In the genomic region with DNA sequence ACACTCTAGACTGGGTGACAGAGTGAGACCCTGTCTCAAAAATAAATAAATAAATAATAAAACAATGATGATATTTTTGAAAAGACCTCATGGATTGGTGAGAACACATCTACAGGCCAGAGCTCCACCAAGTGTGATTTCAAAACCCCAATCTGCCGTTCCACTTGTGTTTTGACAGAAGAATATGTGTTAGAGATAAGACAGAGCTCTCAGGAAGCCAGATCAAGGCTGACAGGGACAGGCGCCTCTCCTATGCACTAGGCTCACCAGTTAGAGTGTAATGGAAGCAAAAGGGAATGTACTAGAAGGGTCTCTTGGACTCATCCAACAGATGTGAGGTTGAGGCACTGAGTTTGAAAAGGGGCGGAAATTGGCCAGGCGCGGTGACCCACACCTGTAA, we compare ENCODE assay signal across 1 cellular context.
TF ChIP-seq lines count a peak whose summit lies in the region.

No MANE protein-coding gene starts in this region.

TF ChIP-seq in IMR-90, 13 proteins besides CTCF, POLR2A, EP300 and RAD21 (continued from another document):
- TF ChIP-seq, protein P1, sequence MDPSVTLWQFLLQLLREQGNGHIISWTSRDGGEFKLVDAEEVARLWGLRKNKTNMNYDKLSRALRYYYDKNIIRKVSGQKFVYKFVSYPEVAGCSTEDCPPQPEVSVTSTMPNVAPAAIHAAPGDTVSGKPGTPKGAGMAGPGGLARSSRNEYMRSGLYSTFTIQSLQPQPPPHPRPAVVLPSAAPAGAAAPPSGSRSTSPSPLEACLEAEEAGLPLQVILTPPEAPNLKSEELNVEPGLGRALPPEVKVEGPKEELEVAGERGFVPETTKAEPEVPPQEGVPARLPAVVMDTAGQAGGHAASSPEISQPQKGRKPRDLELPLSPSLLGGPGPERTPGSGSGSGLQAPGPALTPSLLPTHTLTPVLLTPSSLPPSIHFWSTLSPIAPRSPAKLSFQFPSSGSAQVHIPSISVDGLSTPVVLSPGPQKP (IDR thresholded peaks at IDR 0.05; ENCODE audit: borderline replicate concordance, low read depth, low read length), result no peak
- TF ChIP-seq CEBPB (IDR thresholded peaks at IDR 0.05; ENCODE audit: low read depth, low read length), result no peak
- no peak for TF ChIP-seq BHLHE40 (IDR thresholded peaks at IDR 0.05; ENCODE audit: low read depth, low read length)
- TF ChIP-seq RCOR1 (IDR thresholded peaks at IDR 0.05; ENCODE audit: insufficient replicate concordance, low read length), result no peak
- no peak for TF ChIP-seq FOS (IDR thresholded peaks at IDR 0.05; ENCODE audit: low read depth, low read length)
- TF ChIP-seq CHD1 (IDR thresholded peaks at IDR 0.05; ENCODE audit: low read depth, low read length), result no peak
TF ChIP-seq in IMR-90: peak in this region for 0.
